8 cellular contexts compared by ENCODE assay signal in the genomic region with DNA sequence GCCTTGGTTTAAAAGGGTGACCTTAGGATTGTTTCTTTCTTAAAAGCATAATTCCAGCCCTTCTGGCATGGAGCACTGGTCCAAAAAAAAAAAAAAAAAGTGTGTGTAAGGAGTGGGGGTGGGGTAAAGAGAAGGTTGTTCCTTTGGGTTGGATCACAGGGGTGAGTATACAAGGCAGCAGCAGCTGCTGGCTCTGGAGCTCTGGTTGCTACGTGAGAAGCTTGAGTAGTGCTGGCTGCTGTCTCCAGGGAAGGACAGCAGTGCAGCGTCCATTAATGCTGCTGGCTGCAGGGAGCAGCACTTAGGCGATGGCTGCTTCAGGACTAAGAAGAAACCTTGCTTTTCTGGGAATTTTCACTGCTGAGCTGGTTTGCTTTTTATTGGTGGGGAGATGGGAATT. TPM values are rescaled to one million over a fixed set of nuclear protein-coding genes. Genes with fewer than 3 reads are reported as not detected.
A peak's percentile ranks its signal among the peaks of the same experiment; 100 is the strongest.
DNase-seq lines count a peak whose midpoint lies in the region; ATAC-seq and TF ChIP-seq lines count a peak whose summit lies in the region.

No MANE protein-coding gene starts in this region.

- H3K9ac ChIP-seq in mesendoderm (ENCODE audit: low read length), result peak overlapping the region; percentile 100

- no peak overlapping the region for H3K23ac ChIP-seq in mesendoderm (ENCODE audit: low read length)

- H3K36me3 Mint-ChIP-seq in activated CD4-positive, alpha-beta T cell treated with anti-CD3 and anti-CD28 coated beads for 36 hours (ENCODE audit: low read depth), result peaks cover 40% of the 10 kb centered on the region
- peaks cover 30% of the 10 kb centered on the region for H3K36me3 Mint-ChIP-seq in T-helper 2 cell treated with Interferon-gamma antibody and Interleukin-4, amounts not matched to agents 5 μg/mL and 100 μg/mL, for 36 hours (ENCODE audit: low read depth)

- no peak overlapping the region for H4K5ac ChIP-seq in mesendoderm (ENCODE audit: low read length)

- H3K4ac ChIP-seq in mesendoderm (ENCODE audit: low read depth, low read length), result no peak overlapping the region

- peak; percentile 41 for DNase-seq in activated CD4-positive, alpha-beta T cell treated with anti-CD3 and anti-CD28 coated beads for 36 hours
- no peak for DNase-seq in activated CD4-positive, alpha-beta T cell treated with anti-CD3 and anti-CD28 coated beads for 4 hours
- peak; percentile 22 for DNase-seq in NCI-H1417 treated with DMSO at 0.1 percent for 48 hours (lab: John Stamatoyannopoulos, UW)
- DNase-seq in T-helper 2 cell treated with Interferon-gamma antibody and Interleukin-4, amounts not matched to agents 5 μg/mL and 100 μg/mL, for 36 hours (ENCODE audit: low spot score), result no peak
- peak; percentile 32 for DNase-seq in epithelial cell of proximal tubule (ENCODE audit: low read depth)
- peak; percentile 98 for DNase-seq in mesendoderm
- peak; percentile 82 to 91 for DNase-seq in tibial artery
- DNase-seq in stimulated activated CD4-positive, alpha-beta T cell treated with anti-CD3 and anti-CD28 coated beads, Interleukin-4, amount 100 ng/mL, for 24 hours, result no peak

- H3K4me3 Mint-ChIP-seq in activated CD4-positive, alpha-beta T cell treated with anti-CD3 and anti-CD28 coated beads for 36 hours, result peak overlapping the region; percentile 93
- H3K4me3 Mint-ChIP-seq in T-helper 2 cell treated with Interferon-gamma antibody and Interleukin-4, amounts not matched to agents 5 μg/mL and 100 μg/mL, for 36 hours, result peak overlapping the region; percentile 99

- H3K4me1 ChIP-seq in mesendoderm (ENCODE audit: control insufficient read depth, low read depth, low read length) (peaks cover 8% of the 10 kb centered on the region), tibial artery (peaks cover 0 to 70% (median 60%) of the 10 kb centered on the region in 4 donors)

- intact Hi-C loops in activated CD4-positive, alpha-beta T cell treated with anti-CD3 and anti-CD28 coated beads for 36 hours (cut with DNase I, micrococcal nuclease), result loop anchor here (5.0 kb wide), 5 partner anchors 353 to 743 kb away; partner anchors contain the start of genes ARPC4 (in 1 of the 2), RAD18 (in 1 of the 2), RPUSD3 (in 1 of the 2) and TADA3 (in 1 of the 2)
- intact Hi-C loops in tibial artery (cut with DNase I; ENCODE audit: low total_unique reads), result no loop called here

- H3K18ac ChIP-seq in mesendoderm (ENCODE audit: low read length), result no peak overlapping the region

- POLR2A ChIA-PET in activated CD4-positive, alpha-beta T cell treated with anti-CD3 and anti-CD28 coated beads for 36 hours (lab: Charles Lee), result interaction anchor here (0.9 to 5.2 kb wide), 5 partner anchors 17 to 792 kb away, joined by 3 to 81 read pairs (median 4); partner anchors contain the start of gene THUMPD3

- WGBS in mesendoderm (ENCODE audit: extremely low coverage, insufficient coverage, low lambda C conversion rate), result no CpG with 5 or more reads among the region's 3 CpGs

- peaks cover 72% of the 10 kb centered on the region for H3K79me2 ChIP-seq in mesendoderm (ENCODE audit: control insufficient read depth, insufficient read depth, low read length)

- CTCF ChIA-PET in activated CD4-positive, alpha-beta T cell treated with anti-CD3 and anti-CD28 coated beads for 36 hours (lab: Charles Lee), result interaction anchor here (0.5 to 1.3 kb wide), 5 partner anchors 8 to 46 kb away, joined by 3 to 5 read pairs (median 3); no protein-coding TSS in a partner anchor

- H3K27ac Mint-ChIP-seq in activated CD4-positive, alpha-beta T cell treated with anti-CD3 and anti-CD28 coated beads for 36 hours, result peak overlapping the region; percentile 87
- peak overlapping the region; percentile 56 for H3K27ac Mint-ChIP-seq in T-helper 2 cell treated with Interferon-gamma antibody and Interleukin-4, amounts not matched to agents 5 μg/mL and 100 μg/mL, for 36 hours

- no peak overlapping the region for H3K27ac ChIP-seq in mesendoderm (ENCODE audit: low read depth, low read length)
- peak overlapping the region; percentile 99 to 100 for H3K27ac ChIP-seq in tibial artery

- no peak overlapping the region for H4K8ac ChIP-seq in mesendoderm (ENCODE audit: low read depth, low read length)

- no peak overlapping the region for H2AK5ac ChIP-seq in mesendoderm (ENCODE audit: low read length)

- H3K56ac ChIP-seq in mesendoderm (ENCODE audit: low read length), result peak overlapping the region; percentile 69

- no peak overlapping the region for H2BK120ac ChIP-seq in mesendoderm (ENCODE audit: low read depth, low read length)

- H3K27me3 Mint-ChIP-seq in activated CD4-positive, alpha-beta T cell treated with anti-CD3 and anti-CD28 coated beads for 36 hours, result no peaks in the 10 kb centered on the region
- H3K27me3 Mint-ChIP-seq in T-helper 2 cell treated with Interferon-gamma antibody and Interleukin-4, amounts not matched to agents 5 μg/mL and 100 μg/mL, for 36 hours (ENCODE audit: low read depth), result no peaks in the 10 kb centered on the region

- H2BK15ac ChIP-seq in mesendoderm (replicated peaks; ENCODE audit: low read depth), result no peak overlapping the region

- no peaks in the 10 kb centered on the region for H3K9me3 ChIP-seq in tibial artery

- H3K36me3 ChIP-seq in mesendoderm (ENCODE audit: control insufficient read depth, insufficient read depth, low read length) (no peaks in the 10 kb centered on the region), tibial artery (no peaks in the 10 kb centered on the region)

- H3K4me3 ChIP-seq in epithelial cell of proximal tubule (ENCODE audit: low read depth, low read length) (peak overlapping the region; percentile 92), mesendoderm (ENCODE audit: low read length) (peak overlapping the region; percentile 1), tibial artery (peak overlapping the region; percentile 95 to 97)

- H2BK5ac ChIP-seq in mesendoderm (ENCODE audit: low read length), result no peak overlapping the region

- H3K79me1 ChIP-seq in mesendoderm (ENCODE audit: low read length), result no peaks in the 10 kb centered on the region

- TF ChIP-seq CTCF in epithelial cell of proximal tubule (conservative IDR thresholded peaks at IDR 0.05; ENCODE audit: low read depth, low read length), result no peak
- TF ChIP-seq CTCF in tibial artery (IDR thresholded peaks at IDR 0.05), result no peak

- H3K27me3 ChIP-seq in mesendoderm (ENCODE audit: insufficient read depth, low read length, poor library complexity) (no peaks in the 10 kb centered on the region), tibial artery (no peaks in the 10 kb centered on the region)

- H3K4me1 Mint-ChIP-seq in activated CD4-positive, alpha-beta T cell treated with anti-CD3 and anti-CD28 coated beads for 36 hours, result peaks cover 59% of the 10 kb centered on the region
- peaks cover 51% of the 10 kb centered on the region for H3K4me1 Mint-ChIP-seq in T-helper 2 cell treated with Interferon-gamma antibody and Interleukin-4, amounts not matched to agents 5 μg/mL and 100 μg/mL, for 36 hours (ENCODE audit: low read depth)

- ATAC-seq in activated CD4-positive, alpha-beta T cell treated with anti-CD3 and anti-CD28 coated beads for 36 hours, result no peak

- peak overlapping the region; percentile 6 for H3K4me2 ChIP-seq in mesendoderm (ENCODE audit: low read length)

- H3K9me3 Mint-ChIP-seq in activated CD4-positive, alpha-beta T cell treated with anti-CD3 and anti-CD28 coated beads for 36 hours (ENCODE audit: low read depth), result no peaks in the 10 kb centered on the region
- no peaks in the 10 kb centered on the region for H3K9me3 Mint-ChIP-seq in T-helper 2 cell treated with Interferon-gamma antibody and Interleukin-4, amounts not matched to agents 5 μg/mL and 100 μg/mL, for 36 hours

RNA-seq across cellular contexts. Expression of gene SETD5, which starts 2.3 kb away (rescaled TPM):
- total RNA-seq in activated CD4-positive, alpha-beta T cell treated with anti-CD3 and anti-CD28 coated beads for 36 hours, result 100 to 1,000 TPM; 115 to 148 TPM
- 33.0 and 41.1 TPM in 2 replicates for total RNA-seq in epithelial cell of proximal tubule
- polyA plus RNA-seq in mesendoderm (2013, experiment 1 of 2), result 152 TPM
- 139 TPM for polyA plus RNA-seq in mesendoderm (2013, experiment 2 of 2)

RNA-seq across cellular contexts. Expression of gene THUMPD3, which starts 36.9 kb away (rescaled TPM):
- 10 to 100 TPM; 59.6 to 74.3 TPM for total RNA-seq in activated CD4-positive, alpha-beta T cell treated with anti-CD3 and anti-CD28 coated beads for 36 hours
- total RNA-seq in epithelial cell of proximal tubule, result 40.8 and 43.9 TPM in 2 replicates
- polyA plus RNA-seq in mesendoderm (2013, experiment 1 of 2), result 36.5 TPM
- polyA plus RNA-seq in mesendoderm (2013, experiment 2 of 2), result 37.8 TPM

Comparison
In these comparisons a context has a peak if more than half of its experiments do, and no peak if none do; other contexts are left out.
1. DNase-seq: peak in activated CD4-positive, alpha-beta T cell treated with anti-CD3 and anti-CD28 coated beads for 36 hours (single experiment), NCI-H1417 treated with DMSO at 0.1 percent for 48 hours (single experiment), epithelial cell of proximal tubule (single experiment), mesendoderm (single experiment) and tibial artery (2 of 2); none in activated CD4-positive, alpha-beta T cell treated with anti-CD3 and anti-CD28 coated beads for 4 hours (0 of 2), T-helper 2 cell treated with Interferon-gamma antibody and Interleukin-4, amounts not matched to agents 5 μg/mL and 100 μg/mL, for 36 hours (single experiment) and stimulated activated CD4-positive, alpha-beta T cell treated with anti-CD3 and anti-CD28 coated beads, Interleukin-4, amount 100 ng/mL, for 24 hours (single experiment).
2. H3K4me3 ChIP-seq: peak in every context shown above with its lines; median percentile 96 in tibial artery; 92 in epithelial cell of proximal tubule; 1 in mesendoderm.